In genomic region chr20:2470432-2471193, GRCh38 we compare ENCODE assay signal across 1 cellular context.
TF ChIP-seq lines count a peak whose summit lies in the region.

Gene SNRPB, minus strand, starts transcription at chr20:2470789. Its CDS starts 99 bp downstream, at chr20:2470690.

TF ChIP-seq in HepG2, 621 proteins besides CTCF, POLR2A, EP300 and RAD21 (continued from another document and continues in another):
- peak; percentile 35; the same call in 1 of the 2 replicates for TF ChIP-seq ZKSCAN5 (CRISPR knock-in tag; IDR thresholded peaks at IDR 0.05)
- peak; percentile 98; the same call in 1 of the 2 replicates for TF ChIP-seq SP140L (CRISPR knock-in tag; IDR thresholded peaks at IDR 0.05; ENCODE audit: borderline replicate concordance)
- TF ChIP-seq ZNF430 (CRISPR knock-in tag; IDR thresholded peaks at IDR 0.05): peak; percentile 100
- TF ChIP-seq ZFP62 (CRISPR knock-in tag; IDR thresholded peaks at IDR 0.05): no peak
- peak; percentile 99 for TF ChIP-seq ZSCAN31 (CRISPR knock-in tag; IDR thresholded peaks at IDR 0.05; ENCODE audit: low read depth)
- peak; percentile 97 for TF ChIP-seq KMT2B (CRISPR knock-in tag; IDR thresholded peaks at IDR 0.05)
- TF ChIP-seq ZNF318 (CRISPR knock-in tag; IDR thresholded peaks at IDR 0.05): peak; percentile 98
- peak; percentile 99 for TF ChIP-seq ZNF709 (CRISPR knock-in tag; IDR thresholded peaks at IDR 0.05)
- peak; percentile 96 for TF ChIP-seq ZNF367 (CRISPR knock-in tag; IDR thresholded peaks at IDR 0.05; ENCODE audit: borderline replicate concordance)
- peak; percentile 91 for TF ChIP-seq XBP1 (CRISPR knock-in tag; IDR thresholded peaks at IDR 0.05)
- peak; percentile 99 for TF ChIP-seq KMT2A (CRISPR knock-in tag; IDR thresholded peaks at IDR 0.05)
- TF ChIP-seq EED (CRISPR knock-in tag; IDR thresholded peaks at IDR 0.05): peak; percentile 100
- TF ChIP-seq IKZF4 (CRISPR knock-in tag; IDR thresholded peaks at IDR 0.05; ENCODE audit: borderline replicate concordance, low read depth, not compliant biosample characterization): peak; percentile 99
- TF ChIP-seq RFX5 (IDR thresholded peaks at IDR 0.05; ENCODE audit: low read depth, low read length): no peak
- peak; percentile 87 for TF ChIP-seq ARID5B (CRISPR knock-in tag; IDR thresholded peaks at IDR 0.05)
- peak; percentile 91 for TF ChIP-seq AGO1 (IDR thresholded peaks at IDR 0.05; ENCODE audit: low read depth, low read length, poor library complexity, severe bottlenecking)
- peak; percentile 100 for TF ChIP-seq DR1 (CRISPR knock-in tag; IDR thresholded peaks at IDR 0.05)
- peak; percentile 100 for TF ChIP-seq ZNF33B (CRISPR knock-in tag; IDR thresholded peaks at IDR 0.05)
- peak; percentile 85 for TF ChIP-seq HNRNPK (IDR thresholded peaks at IDR 0.05; ENCODE audit: low read depth, low read length, poor library complexity, severe bottlenecking)
- TF ChIP-seq NFAT5 (CRISPR knock-in tag; IDR thresholded peaks at IDR 0.05): peak; percentile 94
- no peak for TF ChIP-seq CENPX (CRISPR knock-in tag; IDR thresholded peaks at IDR 0.05)
- TF ChIP-seq ZNF264 (CRISPR knock-in tag; IDR thresholded peaks at IDR 0.05): peak; percentile 90; the same call in 1 of the 2 replicates
- peak; percentile 99 for TF ChIP-seq ZNF589 (CRISPR knock-in tag; conservative IDR thresholded peaks at IDR 0.05)
- peak; percentile 69; the same call in 1 of the 2 replicates for TF ChIP-seq TBX3 (IDR thresholded peaks at IDR 0.05; ENCODE audit: borderline replicate concordance)
- peak; percentile 98 for TF ChIP-seq GABPA (IDR thresholded peaks at IDR 0.05; ENCODE audit: low read depth, low read length)
- peak; percentile 100 for TF ChIP-seq GABPA (CRISPR knock-in tag; IDR thresholded peaks at IDR 0.05; ENCODE audit: low read depth)
- TF ChIP-seq FOXK1 (CRISPR knock-in tag; IDR thresholded peaks at IDR 0.05; ENCODE audit: borderline replicate concordance, low read depth): peak; percentile 97
- peak; percentile 100 for TF ChIP-seq ZNF224 (CRISPR knock-in tag; IDR thresholded peaks at IDR 0.05)
- peak; percentile 89; the same call in 1 of the 2 replicates for TF ChIP-seq JUNB (CRISPR knock-in tag; IDR thresholded peaks at IDR 0.05; ENCODE audit: borderline replicate concordance)
- peak; percentile 99 for TF ChIP-seq KIAA2018 (CRISPR knock-in tag; IDR thresholded peaks at IDR 0.05; ENCODE audit: borderline replicate concordance)
